Comparison of ENCODE assay signal across 20 cellular contexts in genomic region chr18:27844416-27844792, GRCh38.
DNase-seq lines count a peak whose midpoint lies in the region; ATAC-seq, FAIRE-seq and TF ChIP-seq lines count a peak whose summit lies in the region.
"Had no signal": no experiment of that assay in that cellular context is flagged by ENCODE, and none has a peak within 500 bp of the region (broad histone marks: within the 10 kb centered on the region; RNA-seq: fewer than 3 reads in every experiment).

No MANE protein-coding gene starts in this region.

- H3K4me2 ChIP-seq in endothelial cell of umbilical vein (ENCODE audit: insufficient read depth, low read length), result peak overlapping the region; percentile 52

- BruUV-seq in endothelial cell of umbilical vein (replicated peaks; lab: Mats Ljungman, UMichigan), result TSS peak; percentile 84

- H3K36me3 Mint-ChIP-seq in type B pancreatic cell, result no peaks in the 10 kb centered on the region
- H3K36me3 Mint-ChIP-seq: CD14-positive monocyte; natural killer cell treated with Interleukin-12 subunit alpha and Interleukin-12 subunit beta and Interleukin-15 and Interleukin-18, amount 100 ng/mL, for 72 hours; stimulated activated effector memory CD8-positive, alpha-beta T cell treated with anti-CD3 and anti-CD28 coated beads, Interleukin-12 subunit alpha, Interleukin-12 subunit beta, amount 100 ng/mL, for 72 hours had no signal

- no peak overlapping the region for H3K4me3 Mint-ChIP-seq in type B pancreatic cell
- H3K4me3 Mint-ChIP-seq: CD14-positive monocyte; natural killer cell treated with Interleukin-12 subunit alpha and Interleukin-12 subunit beta and Interleukin-15 and Interleukin-18, amount 100 ng/mL, for 72 hours; stimulated activated effector memory CD8-positive, alpha-beta T cell treated with anti-CD3 and anti-CD28 coated beads, Interleukin-12 subunit alpha, Interleukin-12 subunit beta, amount 100 ng/mL, for 72 hours had no signal

- peak overlapping the region; percentile 51 for H3K27ac ChIP-seq in endothelial cell of umbilical vein (ENCODE audit: insufficient read depth, low read depth, low read length)
- H3K27ac ChIP-seq: 22Rv1, body of pancreas, tibial artery had no signal

- no peak overlapping the region for H3K9ac ChIP-seq in endothelial cell of umbilical vein (replicated peaks; ENCODE audit: extremely low read depth, insufficient read depth, low read length)

- CTCF ChIA-PET in endothelial cell of umbilical vein (lab: Charles Lee), result interaction anchor here (1.0 kb wide), 1 partner anchor 94 kb away, joined by 4 read pairs; no protein-coding TSS in a partner anchor

- TF ChIP-seq CTCF in endothelial cell of umbilical vein (IDR thresholded peaks at IDR 0.05; ENCODE audit: extremely low read depth in 1 of 2, insufficient read depth in 1 of 2, low read depth in 1 of 2, low read length in 2 of 2), result no peak
- no peak for TF ChIP-seq CTCF in type B pancreatic cell (conservative IDR thresholded peaks at IDR 0.05)

- TF ChIP-seq POLR2A in endothelial cell of umbilical vein (IDR thresholded peaks at IDR 0.05; ENCODE audit: low read depth, low read length) (no peak), H54 (IDR thresholded peaks at IDR 0.05; ENCODE audit: low read depth, low read length) (no peak)

- H3K4me1 Mint-ChIP-seq in type B pancreatic cell (ENCODE audit: unreplicated experiment), result no peaks in the 10 kb centered on the region
- H3K4me1 Mint-ChIP-seq: CD14-positive monocyte; stimulated activated effector memory CD8-positive, alpha-beta T cell treated with anti-CD3 and anti-CD28 coated beads, Interleukin-12 subunit alpha, Interleukin-12 subunit beta, amount 100 ng/mL, for 72 hours had no signal

- ATAC-seq in activated CD4-positive, CD25-positive, alpha-beta regulatory T cell treated with anti-CD3 and anti-CD28 coated beads, Interleukin-2, amount 50 U/mL, for 24 hours, result no peak
- ATAC-seq: body of pancreas; natural killer cell treated with Interleukin-12 subunit alpha and Interleukin-12 subunit beta and Interleukin-15 and Interleukin-18, amount 100 ng/mL, for 72 hours; stimulated activated effector memory CD8-positive, alpha-beta T cell treated with anti-CD3 and anti-CD28 coated beads, Interleukin-12 subunit alpha, Interleukin-12 subunit beta, amount 100 ng/mL, for 72 hours had no signal

- no peaks in the 10 kb centered on the region for H3K36me3 ChIP-seq in endothelial cell of umbilical vein (ENCODE audit: control insufficient read depth in 2 of 2, extremely low read depth in 1 of 2, insufficient read depth in 2 of 2, low read length in 2 of 2)
- H3K36me3 ChIP-seq: MG63, tibial artery had no signal

- no peaks in the 10 kb centered on the region for H3K9me3 ChIP-seq in endothelial cell of umbilical vein (replicated peaks; ENCODE audit: control insufficient read depth, insufficient read depth, low read length)
- H3K9me3 ChIP-seq: body of pancreas, MG63, tibial artery had no signal

- H3K27ac Mint-ChIP-seq in type B pancreatic cell, result no peak overlapping the region
- H3K27ac Mint-ChIP-seq: CD14-positive monocyte; natural killer cell treated with Interleukin-12 subunit alpha and Interleukin-12 subunit beta and Interleukin-15 and Interleukin-18, amount 100 ng/mL, for 72 hours; progenitor cell of endocrine pancreas; stimulated activated effector memory CD8-positive, alpha-beta T cell treated with anti-CD3 and anti-CD28 coated beads, Interleukin-12 subunit alpha, Interleukin-12 subunit beta, amount 100 ng/mL, for 72 hours had no signal

- FAIRE-seq in RCC 7860 (lab: Jason Lieb, UNC), result no peak
- no peak for FAIRE-seq in endothelial cell of umbilical vein (lab: Jason Lieb, UNC)
- FAIRE-seq in H54 (lab: Jason Lieb, UNC), result no peak

- H3K27me3 ChIP-seq in endothelial cell of umbilical vein (ENCODE audit: control insufficient read depth in 2 of 2, insufficient read depth in 2 of 2, low read length in 2 of 2), result no peaks in the 10 kb centered on the region
- H3K27me3 ChIP-seq: body of pancreas, MG63, tibial artery had no signal

- no peaks in the 10 kb centered on the region for H3K27me3 Mint-ChIP-seq in type B pancreatic cell
- H3K27me3 Mint-ChIP-seq: natural killer cell treated with Interleukin-12 subunit alpha and Interleukin-12 subunit beta and Interleukin-15 and Interleukin-18, amount 100 ng/mL, for 72 hours; progenitor cell of endocrine pancreas had no signal

- H2AFZ ChIP-seq in endothelial cell of umbilical vein (ENCODE audit: low read depth, low read length), result no peak overlapping the region

- dilution Hi-C loops in endothelial cell of umbilical vein (cut with MboI; ENCODE audit: extremely low pct_ligation_motif_present, low sequenced_read_pairs), result no loop called here

- H3K79me2 ChIP-seq in endothelial cell of umbilical vein (ENCODE audit: control insufficient read depth, insufficient read depth, low read length), result no peaks in the 10 kb centered on the region

- peaks cover 31% of the 10 kb centered on the region for H3K4me1 ChIP-seq in endothelial cell of umbilical vein (ENCODE audit: control insufficient read depth, extremely low read depth, insufficient read depth, low read length)
- H3K4me1 ChIP-seq: body of pancreas, tibial artery had no signal

- no peaks in the 10 kb centered on the region for H3K9me3 Mint-ChIP-seq in type B pancreatic cell

- intact Hi-C loops in endothelial cell of umbilical vein (cut with micrococcal nuclease), result loop anchor here (5.0 to 10.0 kb wide), 3 partner anchors 158 to 950 kb away; no protein-coding TSS in a partner anchor

- no peaks in the 10 kb centered on the region for H4K20me1 ChIP-seq in endothelial cell of umbilical vein (replicated peaks; ENCODE audit: control insufficient read depth, extremely low read depth, insufficient read depth, low read length)

- no peaks in the 10 kb centered on the region for H3K9me1 ChIP-seq in endothelial cell of umbilical vein (replicated peaks; ENCODE audit: control insufficient read depth, extremely low read depth, insufficient read depth, low read length)

- peak; percentile 5 for DNase-seq in NCI-H2107 treated with DMSO at 0.1 percent for 48 hours (lab: John Stamatoyannopoulos, UW; ENCODE audit: unreplicated experiment)
- no peak for DNase-seq in NCI-H2107 (lab: John Stamatoyannopoulos, UW)
- peak; percentile 81 for DNase-seq in RCC 7860 (ENCODE audit: low spot score)
- DNase-seq in endothelial cell of umbilical vein (ENCODE audit: low read depth, low spot score), result no peak
- peak; percentile 25 for DNase-seq in stromal cell of bone marrow (ENCODE audit: low read depth)
- DNase-seq in H54 (ENCODE audit: insufficient read length, low spot score), result no peak
- DNase-seq in type B pancreatic cell (ENCODE audit: extremely low spot score, unreplicated experiment), result no peak
- DNase-seq: activated CD4-positive, alpha-beta T cell treated with anti-CD3 and anti-CD28 coated beads for 1 hour; activated effector memory CD4-positive, alpha-beta T cell treated with anti-CD3 and anti-CD28 coated beads, Interleukin-2, amount 50 U/mL, for 16 hours; body of pancreas; DMS53; MG63; NCI-H510A; tibial artery had no signal

- H3K4me3 ChIP-seq in endothelial cell of umbilical vein (replicated peaks in 1 of 3; ENCODE audit: insufficient read depth in 1 of 3, low read depth in 1 of 3, low read length in 3 of 3), result no peak overlapping the region
- H3K4me3 ChIP-seq: body of pancreas, MG63, tibial artery had no signal

- POLR2A ChIA-PET in endothelial cell of umbilical vein (lab: Charles Lee), result no interaction called here

TF ChIP-seq in endothelial cell of umbilical vein, 7 proteins besides CTCF, POLR2A, EP300 and RAD21:
- TF ChIP-seq MAX (IDR thresholded peaks at IDR 0.05; ENCODE audit: insufficient read depth, insufficient read length) (no peak), POLR2AphosphoS5 (IDR thresholded peaks at IDR 0.05; ENCODE audit: insufficient read depth, low read depth, low read length) (no peak), FOS (IDR thresholded peaks at IDR 0.05; ENCODE audit: borderline replicate concordance, insufficient read depth, low read length) (no peak), GATA2 (IDR thresholded peaks at IDR 0.05; ENCODE audit: insufficient read depth, insufficient read length, low read depth, low read length) (no peak), JUN (IDR thresholded peaks at IDR 0.05; ENCODE audit: borderline replicate concordance, insufficient read depth, insufficient read length, low read depth) (no peak), MYC (IDR thresholded peaks at IDR 0.05; ENCODE audit: low read depth, low read length) (no peak), EZH2 (IDR thresholded peaks at IDR 0.05; ENCODE audit: borderline replicate concordance, low read depth, low read length, severe bottlenecking) (no peak)
TF ChIP-seq in endothelial cell of umbilical vein: peak in this region for 0.

Comparison
In these comparisons a context has a peak if more than half of its experiments do, and no peak if none do; other contexts are left out.
1. DNase-seq: peak in NCI-H2107 treated with DMSO at 0.1 percent for 48 hours (single experiment), RCC 7860 (single experiment) and stromal cell of bone marrow (single experiment); none in NCI-H2107 (single experiment), endothelial cell of umbilical vein (single experiment), H54 (single experiment) and type B pancreatic cell (single experiment).